ENCODE assay signal across 8 cellular contexts in the genomic region with DNA sequence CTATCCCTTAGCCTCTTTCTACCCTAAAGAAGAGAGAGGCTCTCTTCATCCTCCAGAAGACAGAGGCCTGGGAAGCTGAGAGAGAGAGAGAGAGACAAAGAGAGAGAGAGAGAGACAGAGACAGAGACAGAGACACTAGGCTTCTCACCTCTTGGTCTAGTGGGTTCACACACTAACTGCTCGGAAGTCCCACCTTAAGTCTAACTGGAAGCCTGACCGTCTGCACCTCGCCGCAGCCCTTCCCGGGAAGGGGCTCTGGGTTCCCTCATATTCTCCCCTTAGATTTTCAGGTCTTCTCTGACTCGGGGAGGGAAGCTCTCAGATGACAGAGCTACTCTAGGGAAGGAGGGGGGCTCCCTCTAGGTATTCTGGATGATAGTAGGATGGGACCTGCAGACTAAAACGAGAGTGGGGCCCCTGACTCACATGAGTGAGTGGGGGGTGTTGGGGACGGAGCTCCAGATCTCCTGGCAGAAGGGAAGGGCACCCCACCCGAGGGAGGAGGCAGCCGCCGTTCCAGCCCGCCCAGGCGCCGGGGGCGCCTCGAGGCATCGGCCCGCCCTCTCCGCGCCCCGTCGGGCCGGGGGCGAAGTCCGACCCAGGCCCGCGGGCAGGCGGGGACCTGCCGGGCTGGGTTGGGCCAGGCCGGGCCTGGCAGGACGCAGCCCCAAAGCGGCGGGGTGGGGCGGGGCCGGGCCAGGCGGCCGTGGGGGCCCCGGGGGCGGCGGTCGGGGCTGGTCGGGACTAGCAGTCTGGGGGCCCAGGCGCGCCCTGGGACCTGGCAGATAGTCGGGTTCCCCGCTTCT. TPM values are rescaled to one million over a fixed set of nuclear protein-coding genes. Genes with fewer than 3 reads are reported as not detected.
A peak's percentile ranks its signal among the peaks of the same experiment; 100 is the strongest.
DNase-seq lines count a peak whose midpoint lies in the region; ATAC-seq and TF ChIP-seq lines count a peak whose summit lies in the region.

No MANE protein-coding gene starts in this region.

- H3K4me3 ChIP-seq in AG10803 (ENCODE audit: low read length) (peak overlapping the region; percentile 99), sigmoid colon (peak overlapping the region; percentile 72 to 99 (median 90))

- CTCF ChIA-PET in activated CD4-positive, alpha-beta memory T cell treated with anti-CD3 and anti-CD28 coated beads, Interleukin-2, amount 10 ng/mL, durations not matched to agents 7 days and 5 days (lab: Charles Lee), result interaction anchor here (0.5 to 3.4 kb wide), 8 partner anchors 12 to 55 kb away, joined by 3 to 25 read pairs (median 3); no protein-coding TSS in a partner anchor

- peaks cover 38% of the 10 kb centered on the region for H3K4me1 Mint-ChIP-seq in activated CD4-positive, alpha-beta memory T cell treated with anti-CD3 and anti-CD28 coated beads, Interleukin-2, amount 10 ng/mL, durations not matched to agents 7 days and 5 days

- H3K9me3 ChIP-seq in sigmoid colon, result no peaks in the 10 kb centered on the region

- no peak for TF ChIP-seq EP300 in sigmoid colon (IDR thresholded peaks at IDR 0.05)

- POLR2A ChIA-PET in activated CD4-positive, alpha-beta memory T cell treated with anti-CD3 and anti-CD28 coated beads, Interleukin-2, amount 10 ng/mL, durations not matched to agents 7 days and 5 days (lab: Charles Lee), result interaction anchor here (1.0 to 2.2 kb wide), 8 partner anchors 11 to 375 kb away, joined by 3 to 41 read pairs (median 6); partner anchors contain the start of genes GET3, RNASEH2A, TNPO2 and TRIR

- intact Hi-C loops in sigmoid colon (cut with DNase I), result no loop called here

- peak overlapping the region; percentile 93 for H3K4me3 Mint-ChIP-seq in activated CD4-positive, alpha-beta memory T cell treated with anti-CD3 and anti-CD28 coated beads, Interleukin-2, amount 10 ng/mL, durations not matched to agents 7 days and 5 days

- ATAC-seq in GM18907 (IDR thresholded peaks at IDR 0.05; ENCODE audit: unreplicated experiment) (peak; percentile 0), GM18909 (IDR thresholded peaks at IDR 0.05; ENCODE audit: poor library complexity, unreplicated experiment) (no peak), GM18520 (IDR thresholded peaks at IDR 0.05; ENCODE audit: unreplicated experiment) (no peak)

- H3K27me3 Mint-ChIP-seq in activated CD4-positive, alpha-beta memory T cell treated with anti-CD3 and anti-CD28 coated beads, Interleukin-2, amount 10 ng/mL, durations not matched to agents 7 days and 5 days, result no peaks in the 10 kb centered on the region

- no peaks in the 10 kb centered on the region for H3K9me3 Mint-ChIP-seq in activated CD4-positive, alpha-beta memory T cell treated with anti-CD3 and anti-CD28 coated beads, Interleukin-2, amount 10 ng/mL, durations not matched to agents 7 days and 5 days

- DNase-seq in AG10803 (ENCODE audit: low read depth) (no peak), glomerular visceral epithelial cell (ENCODE audit: extremely low spot score) (peak; percentile 46), sigmoid colon (no peak), dermis blood vessel endothelial cell (no peak)
- no peak for DNase-seq in activated CD4-positive, alpha-beta memory T cell treated with anti-CD3 and anti-CD28 coated beads, Interleukin-2, amount 10 ng/mL, durations not matched to agents 7 days and 5 days

- no peaks in the 10 kb centered on the region for H3K27me3 ChIP-seq in sigmoid colon

- H3K27ac ChIP-seq in sigmoid colon, result peak overlapping the region; percentile 97 to 100 (median 98)

- no peaks in the 10 kb centered on the region for H3K36me3 ChIP-seq in sigmoid colon

- peak overlapping the region; percentile 98 for H3K27ac Mint-ChIP-seq in activated CD4-positive, alpha-beta memory T cell treated with anti-CD3 and anti-CD28 coated beads, Interleukin-2, amount 10 ng/mL, durations not matched to agents 7 days and 5 days

- TF ChIP-seq POLR2A in sigmoid colon (IDR thresholded peaks at IDR 0.05), result no peak

- H3K36me3 Mint-ChIP-seq in activated CD4-positive, alpha-beta memory T cell treated with anti-CD3 and anti-CD28 coated beads, Interleukin-2, amount 10 ng/mL, durations not matched to agents 7 days and 5 days (ENCODE audit: low read depth), result peaks cover 16% of the 10 kb centered on the region

- peaks cover 0 to 55% (median 53%) of the 10 kb centered on the region in 4 donors for H3K4me1 ChIP-seq in sigmoid colon

- TF ChIP-seq CTCF in AG10803 (conservative IDR thresholded peaks at IDR 0.05; ENCODE audit: low read length) (no peak), sigmoid colon (IDR thresholded peaks at IDR 0.05) (no peak)

- 1% methylated on average over 46 of the region's 46 CpGs for WGBS in sigmoid colon, 2 donors

RNA-seq across cellular contexts. Expression of gene JUNB, which starts 2.0 kb away (rescaled TPM):
- total RNA-seq in activated CD4-positive, alpha-beta memory T cell treated with anti-CD3 and anti-CD28 coated beads, Interleukin-2, amount 10 ng/mL, durations not matched to agents 7 days and 5 days, result 100 to 1,000 TPM; 197 TPM
- total RNA-seq in sigmoid colon (1,000 to 10,000 TPM in 1 of 4 donors, 100 to 1,000 TPM in 3; 125 to 1,252 (median 504) TPM), dermis blood vessel endothelial cell (61.1 and 151 TPM in 2 replicates)
- 100 to 1,000 TPM in 2 of 3 donors, 10 to 100 TPM in 1; 91.6 to 289 (median 249) TPM for polyA plus RNA-seq in sigmoid colon

RNA-seq across cellular contexts. Expression of gene PRDX2, which starts 12.3 kb away (rescaled TPM):
- total RNA-seq in activated CD4-positive, alpha-beta memory T cell treated with anti-CD3 and anti-CD28 coated beads, Interleukin-2, amount 10 ng/mL, durations not matched to agents 7 days and 5 days, result 100 to 1,000 TPM; 234 to 240 TPM
- total RNA-seq in sigmoid colon (100 to 1,000 TPM; 248 to 312 (median 264) TPM), dermis blood vessel endothelial cell (214 and 278 TPM in 2 replicates)
- 100 to 1,000 TPM; 277 to 379 (median 284) TPM for polyA plus RNA-seq in sigmoid colon

RNA-seq across cellular contexts. Expression of gene THSD8, which starts 12.6 kb away (rescaled TPM):
- total RNA-seq in activated CD4-positive, alpha-beta memory T cell treated with anti-CD3 and anti-CD28 coated beads, Interleukin-2, amount 10 ng/mL, durations not matched to agents 7 days and 5 days, result 10 to 100 TPM; 19.2 to 25.5 TPM
- not detected for total RNA-seq in sigmoid colon
- polyA plus RNA-seq in sigmoid colon, result 1 to 10 TPM in 2 of 3 donors, not detected in 1; 2.5 to 2.8 TPM
- 0.23 TPM in 1 of 2 replicates, not detected in the other for total RNA-seq in dermis blood vessel endothelial cell

RNA-seq across cellular contexts. Expression of gene HOOK2, which starts 13.9 kb away (rescaled TPM):
- total RNA-seq in activated CD4-positive, alpha-beta memory T cell treated with anti-CD3 and anti-CD28 coated beads, Interleukin-2, amount 10 ng/mL, durations not matched to agents 7 days and 5 days, result 10 to 100 TPM; 17.0 to 17.8 TPM
- total RNA-seq in sigmoid colon, result 10 to 100 TPM; 10.2 to 37.9 (median 12.7) TPM
- polyA plus RNA-seq in sigmoid colon, result 10 to 100 TPM; 36.0 to 80.4 (median 42.1) TPM
- 12.1 and 14.8 TPM in 2 replicates for total RNA-seq in dermis blood vessel endothelial cell

RNA-seq across cellular contexts. Expression of gene RNASEH2A, which starts 17.1 kb away (rescaled TPM):
- total RNA-seq in activated CD4-positive, alpha-beta memory T cell treated with anti-CD3 and anti-CD28 coated beads, Interleukin-2, amount 10 ng/mL, durations not matched to agents 7 days and 5 days, result 10 to 100 TPM; 34.8 to 38.4 TPM
- total RNA-seq in sigmoid colon (1 to 10 TPM; 1.9 to 3.7 (median 3.0) TPM), dermis blood vessel endothelial cell (19.6 and 45.6 TPM in 2 replicates)
- polyA plus RNA-seq in sigmoid colon, result 10 to 100 TPM in 1 of 3 donors, 1 to 10 TPM in 2; 6.2 to 22.1 (median 7.2) TPM

Comparison
In these comparisons a context has a peak if more than half of its experiments do, and no peak if none do; other contexts are left out.
1. RNA of gene THSD8, which starts 12.6 kb away (total RNA-seq): 19.2 to 25.5 TPM in activated CD4-positive, alpha-beta memory T cell treated with anti-CD3 and anti-CD28 coated beads, Interleukin-2, amount 10 ng/mL, durations not matched to agents 7 days and 5 days; not detected in sigmoid colon and 0.23 TPM in dermis blood vessel endothelial cell; every median in the first group is over 10 times any median in the second.